8 cellular contexts compared by ENCODE assay signal in the genomic region with DNA sequence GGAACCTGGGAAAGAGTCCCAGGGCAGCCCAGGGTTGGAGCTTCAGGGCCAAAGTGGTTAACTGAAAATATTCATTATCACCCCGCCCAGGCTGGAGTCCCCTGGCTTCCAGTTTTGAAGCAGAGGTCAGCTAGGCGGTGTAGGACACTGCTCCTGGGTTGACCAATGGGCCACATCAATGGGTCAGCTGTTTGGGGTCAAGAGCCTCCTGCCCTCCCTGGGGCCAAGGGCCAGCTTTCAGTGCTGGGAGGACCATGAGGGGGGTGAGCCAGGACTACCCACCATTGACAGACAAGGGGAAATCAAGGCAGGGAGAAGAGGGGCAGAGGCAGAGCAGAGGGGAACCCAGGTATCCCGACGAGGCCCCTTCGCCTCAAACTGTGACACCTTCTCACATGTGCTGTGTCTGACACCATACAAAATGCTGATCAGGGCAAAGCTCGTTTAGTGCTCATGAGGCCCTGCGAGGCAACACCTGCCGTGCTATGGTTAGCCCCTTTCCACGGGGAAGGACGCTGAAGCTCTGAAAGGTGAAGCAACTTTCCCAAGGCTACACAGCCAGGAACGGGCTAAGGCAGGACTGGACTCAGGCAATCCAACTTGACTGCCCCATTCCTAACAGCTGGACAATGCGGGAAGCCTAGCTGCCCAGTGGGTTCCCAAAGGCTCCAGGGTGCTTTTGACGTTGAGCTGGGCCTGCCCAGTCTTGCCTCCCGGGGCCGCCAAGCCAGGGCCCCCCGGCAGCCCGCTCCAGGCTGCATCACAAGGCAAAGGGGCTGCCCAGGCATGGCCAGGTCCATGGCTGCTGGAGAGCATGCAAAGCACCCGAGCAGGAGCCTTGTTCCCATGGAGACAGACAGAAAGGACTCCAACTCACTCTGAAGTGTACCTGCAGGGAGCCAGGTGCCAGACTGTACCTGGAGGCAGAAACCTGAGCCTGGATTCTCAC. TPM values are rescaled to one million over a fixed set of nuclear protein-coding genes. Genes with fewer than 3 reads are reported as not detected.
DNase-seq lines count a peak whose midpoint lies in the region; ATAC-seq and TF ChIP-seq lines count a peak whose summit lies in the region.

No MANE protein-coding gene starts in this region.

- no peaks in the 10 kb centered on the region for H3K36me3 Mint-ChIP-seq in chondrocyte (ENCODE audit: low read depth)

- H3K36me3 ChIP-seq in osteoblast (ENCODE audit: insufficient read depth, low read length): no peaks in the 10 kb centered on the region

- H3K4me3 ChIP-seq in osteoblast (ENCODE audit: insufficient read depth, low read length): no peak overlapping the region

- DNase-seq in DMS79 treated with DMSO at 0.1 percent for 48 hours (lab: John Stamatoyannopoulos, UW): peak; percentile 98
- peak; percentile 95 for DNase-seq in NCI-H2107 treated with DMSO at 0.1 percent for 48 hours (lab: John Stamatoyannopoulos, UW; ENCODE audit: unreplicated experiment)
- DNase-seq in chondrocyte (ENCODE audit: low spot score): no peak
- DNase-seq in osteoblast (ENCODE audit: insufficient read length, low spot score, missing footprints): no peak
- no peak for DNase-seq in SW 1271 (lab: John Stamatoyannopoulos, UW)
- no peak for DNase-seq in SKM-1 (lab: John Stamatoyannopoulos, UW; ENCODE audit: unreplicated experiment)

- H3K9me3 ChIP-seq in osteoblast (ENCODE audit: low read depth, low read length): no peaks in the 10 kb centered on the region

- H3K4me1 Mint-ChIP-seq in chondrocyte (ENCODE audit: low read depth): peaks cover 39% of the 10 kb centered on the region

- H3K27ac Mint-ChIP-seq in chondrocyte (ENCODE audit: unreplicated experiment): peak overlapping the region; percentile 84

- peak overlapping the region; percentile 79 for H3K4me3 Mint-ChIP-seq in chondrocyte (ENCODE audit: unreplicated experiment)

- H3K27ac ChIP-seq in osteoblast (ENCODE audit: low read depth, low read length): no peak overlapping the region

- no peaks in the 10 kb centered on the region for H3K27me3 Mint-ChIP-seq in chondrocyte (ENCODE audit: low read depth)

- H3K4me1 ChIP-seq in osteoblast (ENCODE audit: insufficient read depth, low read length): peaks cover 42% of the 10 kb centered on the region

- no peaks in the 10 kb centered on the region for H3K9me3 Mint-ChIP-seq in chondrocyte (ENCODE audit: low read depth)

- no peaks in the 10 kb centered on the region for H4K20me1 ChIP-seq in osteoblast (ENCODE audit: insufficient read depth, low read length)

- no peak for TF ChIP-seq CTCF in chondrocyte (IDR thresholded peaks at IDR 0.05)
- TF ChIP-seq CTCF in osteoblast (IDR thresholded peaks at IDR 0.05; ENCODE audit: extremely low read depth, low read depth, low read length): no peak

- peak overlapping the region; percentile 94 for H3K4me2 ChIP-seq in osteoblast (ENCODE audit: insufficient read depth, low read length)

- H3K79me2 ChIP-seq in osteoblast (ENCODE audit: insufficient read depth, low read length): peaks cover 27% of the 10 kb centered on the region

- ATAC-seq in HG02798 (IDR thresholded peaks at IDR 0.05; ENCODE audit: poor library complexity, unreplicated experiment) (no peak), HG03342 (IDR thresholded peaks at IDR 0.05; ENCODE audit: unreplicated experiment) (no peak)

- no peak overlapping the region for H2AFZ ChIP-seq in osteoblast (ENCODE audit: low read length)

- no peaks in the 10 kb centered on the region for H3K27me3 ChIP-seq in osteoblast (ENCODE audit: insufficient read depth, low read length)

RNA-seq across cellular contexts. Expression of gene SYNE3, which starts 2.0 kb away (rescaled TPM):
- total RNA-seq in chondrocyte (21.4 to 22.3 TPM (median 22.0 TPM) in 3 replicates), osteoblast (23.9 and 26.8 TPM in 2 replicates)

RNA-seq across cellular contexts. Expression of gene GLRX5, which starts 20.4 kb away (rescaled TPM):
- total RNA-seq in chondrocyte (30.9 to 38.9 TPM (median 33.4 TPM) in 3 replicates), osteoblast (19.9 and 22.7 TPM in 2 replicates)

Comparison
In these comparisons a context has a peak if more than half of its experiments do, and no peak if none do; other contexts are left out.
1. DNase-seq: peak in DMS79 treated with DMSO at 0.1 percent for 48 hours (single experiment) and NCI-H2107 treated with DMSO at 0.1 percent for 48 hours (single experiment); none in chondrocyte (single experiment), osteoblast (single experiment), SW 1271 (0 of 2) and SKM-1 (single experiment).